In genomic region chr2:68157402-68158133, GRCh38 we compare ENCODE assay signal across 8 cellular contexts. TPM values are rescaled to one million over a fixed set of nuclear protein-coding genes. Genes with fewer than 3 reads are reported as not detected.
A peak's percentile ranks its signal among the peaks of the same experiment; 100 is the strongest.
DNase-seq lines count a peak whose midpoint lies in the region; ATAC-seq, FAIRE-seq and TF ChIP-seq lines count a peak whose summit lies in the region.

Gene PNO1 (plus strand): TSS chr2:68157888. CDS start chr2:68157935, 47 bp downstream.

- H3K27ac ChIP-seq in right atrium auricular region (peak within 1 kb of the TSS; percentile 89 to 92), psoas muscle (peak within 1 kb of the TSS; percentile 97)

- intact Hi-C loops in T-helper 2 cell treated with Interferon-gamma antibody and Interleukin-4, amounts not matched to agents 100 ng/mL and 5 ng/mL, for 36 hours (cut with micrococcal nuclease) = loop anchor here (1.0 to 5.0 kb wide), 6 partner anchors 35 to 760 kb away; partner anchors contain the start of genes APLF, C1D, ETAA1 and FBXO48
- intact Hi-C loops in psoas muscle (cut with DNase I) = loop anchor here (2.0 to 5.0 kb wide), 2 partner anchors 95 kb away; partner anchors contain the start of gene PPP3R1 (in 2 of the 2)

- peak; percentile 81 for FAIRE-seq in urothelium cell line (lab: Jason Lieb, UNC)

- H3K4me1 ChIP-seq in right atrium auricular region = peaks cover 0 to 42% of the 10 kb centered on the region in 2 donors
- H3K4me1 ChIP-seq in psoas muscle = peaks cover 27% of the 10 kb centered on the region

- H3K4me3 ChIP-seq in right atrium auricular region (peak within 1 kb of the TSS; percentile 74 to 78), psoas muscle (peak within 1 kb of the TSS; percentile 99)

- ATAC-seq in GM18499 (IDR thresholded peaks at IDR 0.05; ENCODE audit: insufficient read depth, unreplicated experiment) (peak; percentile 68), HG02943 (IDR thresholded peaks at IDR 0.05; ENCODE audit: low read depth, unreplicated experiment) (peak; percentile 91), psoas muscle (peak; percentile 97 to 99 (median 98))

- no peaks in the 10 kb centered on the region for H3K9me3 ChIP-seq in right atrium auricular region
- H3K9me3 ChIP-seq in psoas muscle = no peaks in the 10 kb centered on the region

- H3K27me3 ChIP-seq in right atrium auricular region (no peaks in the 10 kb centered on the region), psoas muscle (ENCODE audit: insufficient read depth in 3 of 3, low read length in 2 of 3) (no peaks in the 10 kb centered on the region)

- TF ChIP-seq CTCF in right atrium auricular region (IDR thresholded peaks at IDR 0.05) (no peak), psoas muscle (IDR thresholded peaks at IDR 0.05) (no peak)

- WGBS in psoas muscle, 3 donors = 0% methylated on average over 44 of the region's 44 CpGs

- DNase-seq in NCI-H187 treated with DMSO at 0.1 percent for 48 hours (lab: John Stamatoyannopoulos, UW) = peak; percentile 86
- peak; percentile 60 to 97 (median 93) for DNase-seq in anterior cingulate cortex (lab: John Stamatoyannopoulos, UW)
- DNase-seq in right atrium auricular region (ENCODE audit: low spot score) = peak; percentile 96
- peak; percentile 95 to 97 for DNase-seq in psoas muscle
- DNase-seq in urothelium cell line (ENCODE audit: low spot score) = peak; percentile 99

- H3K36me3 ChIP-seq in right atrium auricular region = peaks cover 26% of the 10 kb centered on the region
- H3K36me3 ChIP-seq in psoas muscle (ENCODE audit: insufficient read depth in 1 of 2, low read depth in 1 of 2) = peaks cover 12 to 29% of the 10 kb centered on the region in 2 donors

RNA-seq across cellular contexts. Expression of gene PNO1, which starts in this region (rescaled TPM):
- 16.1 and 18.4 TPM in 2 replicates for total RNA-seq in T-helper 2 cell treated with Interferon-gamma antibody and Interleukin-4, amounts not matched to agents 100 ng/mL and 5 ng/mL, for 36 hours
- total RNA-seq in right atrium auricular region (10 to 100 TPM in 1 of 2 donors, 1 to 10 TPM in 1; 8.7 to 12.0 TPM), psoas muscle (10 to 100 TPM; 13.0 to 26.2 (median 24.6) TPM)
- polyA plus RNA-seq in psoas muscle = 10 to 100 TPM; 22.4 to 50.8 (median 46.2) TPM

Comparison
In these comparisons a context has a peak if more than half of its experiments do, and no peak if none do; other contexts are left out.
1. Peak in every context shown above with its lines: DNase-seq, ATAC-seq, H3K4me3 ChIP-seq and H3K27ac ChIP-seq.